Comparison of ENCODE assay signal across 13 cellular contexts in the genomic region with DNA sequence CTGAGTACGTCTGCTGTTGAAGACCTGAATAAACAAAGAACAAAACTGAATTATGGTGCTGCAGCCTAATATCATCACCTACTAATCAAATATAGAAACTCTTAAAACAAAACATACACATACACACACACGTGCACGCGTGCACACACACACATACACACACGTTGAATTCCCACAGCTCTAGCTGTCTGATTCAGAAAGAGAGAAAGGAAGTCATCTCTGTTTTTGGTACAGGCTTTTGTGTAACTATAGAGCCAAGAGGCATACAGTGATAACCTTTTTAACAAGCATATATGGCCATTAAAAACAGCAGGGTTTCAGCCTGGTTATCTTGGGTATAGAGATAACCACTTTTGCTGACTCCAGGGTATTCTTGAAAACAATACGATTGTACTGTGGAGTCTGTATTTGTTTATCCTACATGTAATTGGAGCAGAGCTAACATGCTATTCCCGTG.
DNase-seq lines count a peak whose midpoint lies in the region; ATAC-seq and TF ChIP-seq lines count a peak whose summit lies in the region.
"Had no signal": no experiment of that assay in that cellular context is flagged by ENCODE, and none has a peak within 500 bp of the region (broad histone marks: within the 10 kb centered on the region; RNA-seq: fewer than 3 reads in every experiment).

No MANE protein-coding gene starts in this region.

- no peak overlapping the region for H3K4me3 Mint-ChIP-seq in CD14-positive monocyte
- H3K4me3 Mint-ChIP-seq: activated T-helper 1 cell treated with anti-CD3 and anti-CD28 coated beads, Interleukin-12 subunit alpha, Interleukin-12 subunit beta, Interleukin-2, Interleukin-4 antibody, amounts not matched to agents 30 ng/mL and 10 ng/mL and 1 ng/mL, durations not matched to agents 14 hours and 24 hours and 36 hours; naive B cell had no signal

- H3K79me2 ChIP-seq in osteoblast (ENCODE audit: insufficient read depth, low read length): no peaks in the 10 kb centered on the region

- ATAC-seq in RWPE2 (ENCODE audit: low read depth) (peak; percentile 19; the same call in 2 of the 3 replicates), left colon (peak; percentile 37), GM19463 (IDR thresholded peaks at IDR 0.05; ENCODE audit: unreplicated experiment) (no peak)
- no peak for ATAC-seq in activated CD4-positive, CD25-positive, alpha-beta regulatory T cell treated with anti-CD3 and anti-CD28 coated beads, Interleukin-2, amount 50 U/mL, for 24 hours

- H3K36me3 Mint-ChIP-seq in CD14-positive monocyte: no peaks in the 10 kb centered on the region
- H3K36me3 Mint-ChIP-seq: naive B cell had no signal

- no peak for TF ChIP-seq CTCF in RWPE2 (IDR thresholded peaks at IDR 0.05; ENCODE audit: poor library complexity, severe bottlenecking)
- no peak for TF ChIP-seq CTCF in CD14-positive monocyte (IDR thresholded peaks at IDR 0.05)
- TF ChIP-seq CTCF in osteoblast (IDR thresholded peaks at IDR 0.05; ENCODE audit: extremely low read depth, low read depth, low read length): no peak

- no peaks in the 10 kb centered on the region; the same call in 1 of the 2 replicates for H3K36me3 ChIP-seq in RWPE2 (ENCODE audit: low read depth)
- H3K36me3 ChIP-seq in osteoblast (ENCODE audit: insufficient read depth, low read length): no peaks in the 10 kb centered on the region

- no peaks in the 10 kb centered on the region for H3K9me3 Mint-ChIP-seq in CD14-positive monocyte
- H3K9me3 Mint-ChIP-seq: activated T-helper 1 cell treated with anti-CD3 and anti-CD28 coated beads, Interleukin-12 subunit alpha, Interleukin-12 subunit beta, Interleukin-2, Interleukin-4 antibody, amounts not matched to agents 30 ng/mL and 10 ng/mL and 1 ng/mL, durations not matched to agents 14 hours and 24 hours and 36 hours; naive B cell had no signal

- H3K27ac ChIP-seq in RWPE2 (ENCODE audit: poor library complexity, severe bottlenecking): peak overlapping the region; percentile 55
- H3K27ac ChIP-seq in osteoblast (ENCODE audit: low read depth, low read length): no peak overlapping the region

- in situ Hi-C loops in Caki2 (cut with HindIII; ENCODE audit: low pct_unique_long_range_greater_than_20kb, low sequenced_read_pairs): no loop called here

- peak; percentile 5 for DNase-seq in Caki2 (ENCODE audit: low read depth)
- DNase-seq in LoVo (ENCODE audit: low spot score): peak; percentile 30
- DNase-seq in RWPE2 (ENCODE audit: low spot score): no peak
- DNase-seq in left colon: no peak
- no peak for DNase-seq in CD14-positive monocyte (ENCODE audit: low spot score)
- DNase-seq in osteoblast (ENCODE audit: insufficient read length, low spot score, missing footprints): no peak
- DNase-seq: aorta; effector CD4-positive, alpha-beta T cell; kidney; naive B cell had no signal

- intact Hi-C loops in left colon (cut with DNase I, micrococcal nuclease): no loop called here
- intact Hi-C loops in CD14-positive monocyte (cut with micrococcal nuclease): no loop called here

- H3K4me3 ChIP-seq in RWPE2 (ENCODE audit: severe bottlenecking) (no peak overlapping the region), osteoblast (ENCODE audit: insufficient read depth, low read length) (no peak overlapping the region)

- H3K4me1 ChIP-seq in RWPE2 (ENCODE audit: insufficient read depth, poor library complexity, severe bottlenecking): peaks cover 21% of the 10 kb centered on the region
- no peaks in the 10 kb centered on the region for H3K4me1 ChIP-seq in osteoblast (ENCODE audit: insufficient read depth, low read length)

- H3K27me3 Mint-ChIP-seq in CD14-positive monocyte (ENCODE audit: low read depth in 3 of 3): peaks cover 0 to 3% (median 0%) of the 10 kb centered on the region in 3 donors
- H3K27me3 Mint-ChIP-seq: naive B cell had no signal

- H4K20me1 ChIP-seq in osteoblast (ENCODE audit: insufficient read depth, low read length): no peaks in the 10 kb centered on the region

- H3K4me1 Mint-ChIP-seq in CD14-positive monocyte: no peaks in the 10 kb centered on the region
- H3K4me1 Mint-ChIP-seq: naive B cell had no signal

- H2AFZ ChIP-seq in osteoblast (ENCODE audit: low read length): no peak overlapping the region

- H3K9me3 ChIP-seq in RWPE2 (ENCODE audit: severe bottlenecking) (no peaks in the 10 kb centered on the region), osteoblast (ENCODE audit: low read depth, low read length) (no peaks in the 10 kb centered on the region)

- H3K27me3 ChIP-seq in RWPE2 (ENCODE audit: insufficient read depth, poor library complexity, severe bottlenecking) (no peaks in the 10 kb centered on the region), osteoblast (ENCODE audit: insufficient read depth, low read length) (no peaks in the 10 kb centered on the region)

- H3K27ac Mint-ChIP-seq in CD14-positive monocyte: no peak overlapping the region
- H3K27ac Mint-ChIP-seq: activated T-helper 1 cell treated with anti-CD3 and anti-CD28 coated beads, Interleukin-12 subunit alpha, Interleukin-12 subunit beta, Interleukin-2, Interleukin-4 antibody, amounts not matched to agents 30 ng/mL and 10 ng/mL and 1 ng/mL, durations not matched to agents 14 hours and 24 hours and 36 hours; naive B cell had no signal

- no peak overlapping the region for H3K4me2 ChIP-seq in osteoblast (ENCODE audit: insufficient read depth, low read length)

Comparison
In these comparisons a context has a peak if more than half of its experiments do, and no peak if none do; other contexts are left out.
1. DNase-seq: peak in Caki2 (single experiment) and LoVo (single experiment); none in RWPE2 (single experiment), left colon (0 of 2), CD14-positive monocyte (single experiment) and osteoblast (single experiment).
2. ATAC-seq: peak in RWPE2 (single experiment) and left colon (single experiment); none in GM19463 (single experiment) and activated CD4-positive, CD25-positive, alpha-beta regulatory T cell treated with anti-CD3 and anti-CD28 coated beads, Interleukin-2, amount 50 U/mL, for 24 hours (0 of 2).